Comparison of ENCODE assay signal across 22 cellular contexts in genomic region chr18:11070593-11070992, GRCh38.
DNase-seq lines count a peak whose midpoint lies in the region; ATAC-seq, FAIRE-seq and TF ChIP-seq lines count a peak whose summit lies in the region.
"Had no signal": no experiment of that assay in that cellular context is flagged by ENCODE, and none has a peak within 500 bp of the region (broad histone marks: within the 10 kb centered on the region; RNA-seq: fewer than 3 reads in every experiment).

No MANE protein-coding gene starts in this region.

- no peak for TF ChIP-seq POLR2A in GM12891 (IDR thresholded peaks at IDR 0.05; ENCODE audit: low read depth, low read length)
- TF ChIP-seq POLR2A in esophagus muscularis mucosa (IDR thresholded peaks at IDR 0.05; ENCODE audit: low read depth) = no peak

- H3K9me3 ChIP-seq in esophagus muscularis mucosa = peaks cover 0 to 7% (median 0%) of the 10 kb centered on the region in 4 donors
- H3K9me3 ChIP-seq: A549 had no signal

- no peak overlapping the region for H3K4me3 ChIP-seq in esophagus muscularis mucosa
- H3K4me3 ChIP-seq: A549; BLaER1 treated with 17β-estradiol and CSF1 and Interleukin-3, amounts not matched to agents 10 nM and 100 nM; GM12878 had no signal

- TF ChIP-seq EP300 in esophagus muscularis mucosa (IDR thresholded peaks at IDR 0.05) = no peak

- no peak for ATAC-seq in activated naive CD4-positive, alpha-beta T cell treated with anti-CD3 and anti-CD28 coated beads, Interleukin-2, amount 50 U/mL, for 72 hours
- ATAC-seq: A549; CD8-positive, alpha-beta T cell had no signal

- H3K27me3 Mint-ChIP-seq in chondrocyte (ENCODE audit: low read depth) = no peaks in the 10 kb centered on the region
- H3K27me3 Mint-ChIP-seq: B cell; CD4-positive, alpha-beta T cell had no signal

- TF ChIP-seq CTCF in chondrocyte (IDR thresholded peaks at IDR 0.05) (no peak), esophagus muscularis mucosa (IDR thresholded peaks at IDR 0.05) (no peak)

- H3K36me3 ChIP-seq in esophagus muscularis mucosa = no peaks in the 10 kb centered on the region
- H3K36me3 ChIP-seq: BLaER1 treated with 17β-estradiol and CSF1 and Interleukin-3, amounts not matched to agents 10 nM and 100 nM had no signal

- H3K9me3 Mint-ChIP-seq in chondrocyte (ENCODE audit: low read depth) = peaks cover 10% of the 10 kb centered on the region
- H3K9me3 Mint-ChIP-seq in activated naive CD4-positive, alpha-beta T cell treated with anti-CD3 and anti-CD28 coated beads, Interleukin-2, amount 50 U/mL, for 72 hours = peaks cover 0 to 9% of the 10 kb centered on the region in 2 donors
- H3K9me3 Mint-ChIP-seq: CD4-positive, alpha-beta T cell; CD8-positive, alpha-beta T cell had no signal

- H3K4me3 Mint-ChIP-seq in chondrocyte (ENCODE audit: unreplicated experiment) = no peak overlapping the region
- H3K4me3 Mint-ChIP-seq: B cell; CD4-positive, alpha-beta T cell; CD8-positive, alpha-beta T cell had no signal

- peaks cover 36% of the 10 kb centered on the region for H3K4me1 Mint-ChIP-seq in chondrocyte (ENCODE audit: low read depth)
- H3K4me1 Mint-ChIP-seq: B cell had no signal

- no peaks in the 10 kb centered on the region for H3K27me3 ChIP-seq in esophagus muscularis mucosa
- H3K27me3 ChIP-seq: BLaER1 treated with 17β-estradiol and CSF1 and Interleukin-3, amounts not matched to agents 10 nM and 100 nM had no signal

- intact Hi-C loops in esophagus muscularis mucosa (cut with DNase I) = no loop called here

- 82% methylated on average over 11 of the region's 11 CpGs for WGBS in esophagus muscularis mucosa

- DNase-seq in GM12891 (ENCODE audit: insufficient read length, low spot score) (no peak), chondrocyte (ENCODE audit: low spot score) (peak; percentile 72), esophagus muscularis mucosa (ENCODE audit: extremely low spot score) (peak; percentile 92), NCI-H1436 treated with DMSO at 0.1 percent for 48 hours (lab: John Stamatoyannopoulos, UW) (no peak)
- no peak for DNase-seq in activated naive CD4-positive, alpha-beta T cell treated with anti-CD3 and anti-CD28 coated beads, Interleukin-2, amount 50 U/mL, for 72 hours (ENCODE audit: low spot score in 2 of 2)
- DNase-seq: AML-193; CD4-positive, alpha-beta T cell; CD8-positive, alpha-beta T cell; DMS 273 treated with DMSO at 0.1 percent for 48 hours; DMS153; DMS53; DMS79; DND-41; EL; GDM1 had no signal

- no peaks in the 10 kb centered on the region for H3K4me1 ChIP-seq in esophagus muscularis mucosa
- H3K4me1 ChIP-seq: A549 had no signal

- no peaks in the 10 kb centered on the region for H3K36me3 Mint-ChIP-seq in chondrocyte (ENCODE audit: low read depth)
- H3K36me3 Mint-ChIP-seq in activated naive CD4-positive, alpha-beta T cell treated with anti-CD3 and anti-CD28 coated beads, Interleukin-2, amount 50 U/mL, for 72 hours = no peaks in the 10 kb centered on the region
- H3K36me3 Mint-ChIP-seq: CD8-positive, alpha-beta T cell had no signal

- peak overlapping the region; percentile 73 for H3K27ac Mint-ChIP-seq in chondrocyte (ENCODE audit: unreplicated experiment)
- H3K27ac Mint-ChIP-seq in activated naive CD4-positive, alpha-beta T cell treated with anti-CD3 and anti-CD28 coated beads, Interleukin-2, amount 50 U/mL, for 72 hours = no peak overlapping the region
- H3K27ac Mint-ChIP-seq: B cell; CD4-positive, alpha-beta T cell; CD8-positive, alpha-beta T cell had no signal

- peak; percentile 43 for FAIRE-seq in GM12891 (lab: Jason Lieb, UNC)
- FAIRE-seq: A549, GM12878, GM19239 had no signal

- H3K27ac ChIP-seq in esophagus muscularis mucosa (replicated peaks in 1 of 4) = no peak overlapping the region
- H3K27ac ChIP-seq: 22Rv1; A549; BLaER1 treated with 17β-estradiol and CSF1 and Interleukin-3, amounts not matched to agents 10 nM and 100 nM; C4-2B had no signal

TF ChIP-seq in GM12891, 5 proteins besides CTCF, POLR2A, EP300 and RAD21:
- no peak for TF ChIP-seq POU2F2 (IDR thresholded peaks at IDR 0.05; ENCODE audit: low read depth, low read length)
- TF ChIP-seq TAF1 (IDR thresholded peaks at IDR 0.05; ENCODE audit: low read depth, low read length) = no peak
- no peak for TF ChIP-seq PAX5 (IDR thresholded peaks at IDR 0.05; ENCODE audit: insufficient read depth, low read length, severe bottlenecking)
- no peak for TF ChIP-seq POLR2AphosphoS5 (IDR thresholded peaks at IDR 0.05; ENCODE audit: low read depth, low read length)
- no peak for TF ChIP-seq SPI1 (IDR thresholded peaks at IDR 0.05; ENCODE audit: low read depth, low read length)

Comparison
In these comparisons a context has a peak if more than half of its experiments do, and no peak if none do; other contexts are left out.
1. DNase-seq: peak in chondrocyte (single experiment) and esophagus muscularis mucosa (single experiment); none in GM12891 (single experiment), activated naive CD4-positive, alpha-beta T cell treated with anti-CD3 and anti-CD28 coated beads, Interleukin-2, amount 50 U/mL, for 72 hours (0 of 2) and NCI-H1436 treated with DMSO at 0.1 percent for 48 hours (single experiment).